Comparison of ENCODE assay signal across 8 cellular contexts in genomic region chr18:11981633-11982366, GRCh38. TPM values are rescaled to one million over a fixed set of nuclear protein-coding genes. Genes with fewer than 3 reads are reported as not detected.
A peak's percentile ranks its signal among the peaks of the same experiment; 100 is the strongest.
DNase-seq lines count a peak whose midpoint lies in the region; ATAC-seq and TF ChIP-seq lines count a peak whose summit lies in the region.

No MANE protein-coding gene starts in this region.

- TF ChIP-seq CTCF in GM06990 (IDR thresholded peaks at IDR 0.05; ENCODE audit: insufficient read depth, low read length, poor library complexity, severe bottlenecking) (no peak), LNCaP clone FGC (IDR thresholded peaks at IDR 0.05; ENCODE audit: control insufficient read depth, extremely low read depth, insufficient read depth) (no peak), fibroblast of pulmonary artery (IDR thresholded peaks at IDR 0.05; ENCODE audit: low read length, missing control alignments) (no peak), neural crest cell (conservative IDR thresholded peaks at IDR 0.05) (peak; percentile 18)

- peaks cover 53% of the 10 kb centered on the region for H3K4me1 Mint-ChIP-seq in neural crest cell

- no peaks in the 10 kb centered on the region for H3K9me3 Mint-ChIP-seq in neural crest cell

- ATAC-seq in GM21825 (IDR thresholded peaks at IDR 0.05; ENCODE audit: unreplicated experiment), result peak; percentile 25

- H3K27me3 ChIP-seq in GM06990 (replicated peaks; ENCODE audit: control insufficient read depth, insufficient read depth, low read length), result no peaks in the 10 kb centered on the region

- H3K4me3 Mint-ChIP-seq in neural crest cell, result peak overlapping the region; percentile 95

- H3K27ac Mint-ChIP-seq in neural crest cell (ENCODE audit: unreplicated experiment), result peak overlapping the region; percentile 87

- peaks cover 16% of the 10 kb centered on the region for H3K27me3 Mint-ChIP-seq in neural crest cell (ENCODE audit: low read depth)

- no peaks in the 10 kb centered on the region for H3K36me3 ChIP-seq in GM06990 (ENCODE audit: control insufficient read depth, insufficient read depth, low read length)

- DNase-seq in GM06990 (ENCODE audit: extremely low read depth, insufficient read length) (peak; percentile 46), LNCaP clone FGC (ENCODE audit: low read depth) (no peak), fibroblast of pulmonary artery (ENCODE audit: low read depth) (no peak), neural crest cell (ENCODE audit: low read depth, low spot score) (peak; percentile 43), NCI-H510A treated with DMSO at 0.1 percent for 48 hours (lab: John Stamatoyannopoulos, UW) (no peak)
- peak in 2 of 3 experiments; percentile 6 to 20 for DNase-seq in activated CD8-positive, alpha-beta memory T cell treated with anti-CD3 and anti-CD28 coated beads for 48 hours (ENCODE audit: low read depth in 2 of 3, low spot score in 2 of 3)
- no peak for DNase-seq in NK-92 treated with Interleukin-12 subunit alpha and Interleukin-12 subunit beta, amount 100 ng/mL, for 24 hours (lab: John Stamatoyannopoulos, UW)

- H3K4me3 ChIP-seq in GM06990 (replicated peaks; ENCODE audit: low read depth, low read length) (peak overlapping the region; percentile 66), LNCaP clone FGC (ENCODE audit: low read depth, low read length) (peak overlapping the region; percentile 78), fibroblast of pulmonary artery (replicated peaks; ENCODE audit: low read depth, low read length) (peak overlapping the region; percentile 60)

- H3K36me3 Mint-ChIP-seq in neural crest cell (ENCODE audit: low read depth), result no peaks in the 10 kb centered on the region

RNA-seq across cellular contexts. Expression of gene IMPA2, which starts 0.5 kb away (rescaled TPM):
- 48.0 and 51.3 TPM in 2 replicates for total RNA-seq in neural crest cell

Comparison
In these comparisons a context has a peak if more than half of its experiments do, and no peak if none do; other contexts are left out.
1. DNase-seq: peak in GM06990 (single experiment), activated CD8-positive, alpha-beta memory T cell treated with anti-CD3 and anti-CD28 coated beads for 48 hours (2 of 3) and neural crest cell (single experiment); none in LNCaP clone FGC (single experiment), fibroblast of pulmonary artery (single experiment), NCI-H510A treated with DMSO at 0.1 percent for 48 hours (single experiment) and NK-92 treated with Interleukin-12 subunit alpha and Interleukin-12 subunit beta, amount 100 ng/mL, for 24 hours (single experiment).
2. Peak in every context shown above with its lines, with median percentiles within 50 percentile points of each other: H3K4me3 ChIP-seq.